In the genomic region with DNA sequence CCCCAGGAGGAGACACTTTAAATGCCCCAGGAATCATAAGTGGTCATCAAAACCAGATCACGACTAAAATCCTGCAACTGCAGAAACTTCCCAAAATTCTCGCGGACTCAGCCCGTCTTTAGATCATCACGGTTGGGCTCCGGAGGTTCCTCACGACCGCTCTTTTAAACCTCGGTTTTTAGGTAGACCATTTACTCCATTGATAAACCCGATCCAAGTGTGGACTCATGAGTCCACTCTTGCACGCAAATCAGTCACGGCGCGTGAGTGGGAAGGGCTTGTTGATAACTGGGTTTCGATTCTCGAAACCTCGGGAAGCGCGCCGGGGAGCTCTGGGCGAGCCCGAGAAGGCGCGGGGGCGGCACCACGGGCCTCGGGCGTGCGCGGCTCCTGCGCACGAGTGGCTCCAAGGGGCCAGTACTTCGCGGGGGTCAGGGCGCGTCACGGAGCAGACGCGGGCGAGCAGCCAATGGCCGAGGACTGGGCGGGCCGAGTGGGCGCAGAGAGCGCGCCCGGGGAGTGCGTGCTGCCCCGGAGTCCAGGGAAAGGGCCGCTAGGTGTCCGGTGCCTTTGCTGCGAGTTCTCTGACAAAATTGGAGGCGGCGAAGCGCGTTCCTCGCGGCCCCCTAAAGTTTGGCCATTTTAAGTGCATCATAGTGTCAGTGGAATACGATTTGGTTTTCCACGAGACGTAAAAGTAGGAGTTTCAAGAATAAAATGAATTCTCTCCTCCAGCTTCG, we compare ENCODE assay signal across 1 cellular context.
TF ChIP-seq lines count a peak whose summit lies in the region.

No MANE protein-coding gene starts in this region.

TF ChIP-seq in K562, 482 proteins besides CTCF, POLR2A, EP300 and RAD21 (continued from another document):
- TF ChIP-seq, protein P1, sequence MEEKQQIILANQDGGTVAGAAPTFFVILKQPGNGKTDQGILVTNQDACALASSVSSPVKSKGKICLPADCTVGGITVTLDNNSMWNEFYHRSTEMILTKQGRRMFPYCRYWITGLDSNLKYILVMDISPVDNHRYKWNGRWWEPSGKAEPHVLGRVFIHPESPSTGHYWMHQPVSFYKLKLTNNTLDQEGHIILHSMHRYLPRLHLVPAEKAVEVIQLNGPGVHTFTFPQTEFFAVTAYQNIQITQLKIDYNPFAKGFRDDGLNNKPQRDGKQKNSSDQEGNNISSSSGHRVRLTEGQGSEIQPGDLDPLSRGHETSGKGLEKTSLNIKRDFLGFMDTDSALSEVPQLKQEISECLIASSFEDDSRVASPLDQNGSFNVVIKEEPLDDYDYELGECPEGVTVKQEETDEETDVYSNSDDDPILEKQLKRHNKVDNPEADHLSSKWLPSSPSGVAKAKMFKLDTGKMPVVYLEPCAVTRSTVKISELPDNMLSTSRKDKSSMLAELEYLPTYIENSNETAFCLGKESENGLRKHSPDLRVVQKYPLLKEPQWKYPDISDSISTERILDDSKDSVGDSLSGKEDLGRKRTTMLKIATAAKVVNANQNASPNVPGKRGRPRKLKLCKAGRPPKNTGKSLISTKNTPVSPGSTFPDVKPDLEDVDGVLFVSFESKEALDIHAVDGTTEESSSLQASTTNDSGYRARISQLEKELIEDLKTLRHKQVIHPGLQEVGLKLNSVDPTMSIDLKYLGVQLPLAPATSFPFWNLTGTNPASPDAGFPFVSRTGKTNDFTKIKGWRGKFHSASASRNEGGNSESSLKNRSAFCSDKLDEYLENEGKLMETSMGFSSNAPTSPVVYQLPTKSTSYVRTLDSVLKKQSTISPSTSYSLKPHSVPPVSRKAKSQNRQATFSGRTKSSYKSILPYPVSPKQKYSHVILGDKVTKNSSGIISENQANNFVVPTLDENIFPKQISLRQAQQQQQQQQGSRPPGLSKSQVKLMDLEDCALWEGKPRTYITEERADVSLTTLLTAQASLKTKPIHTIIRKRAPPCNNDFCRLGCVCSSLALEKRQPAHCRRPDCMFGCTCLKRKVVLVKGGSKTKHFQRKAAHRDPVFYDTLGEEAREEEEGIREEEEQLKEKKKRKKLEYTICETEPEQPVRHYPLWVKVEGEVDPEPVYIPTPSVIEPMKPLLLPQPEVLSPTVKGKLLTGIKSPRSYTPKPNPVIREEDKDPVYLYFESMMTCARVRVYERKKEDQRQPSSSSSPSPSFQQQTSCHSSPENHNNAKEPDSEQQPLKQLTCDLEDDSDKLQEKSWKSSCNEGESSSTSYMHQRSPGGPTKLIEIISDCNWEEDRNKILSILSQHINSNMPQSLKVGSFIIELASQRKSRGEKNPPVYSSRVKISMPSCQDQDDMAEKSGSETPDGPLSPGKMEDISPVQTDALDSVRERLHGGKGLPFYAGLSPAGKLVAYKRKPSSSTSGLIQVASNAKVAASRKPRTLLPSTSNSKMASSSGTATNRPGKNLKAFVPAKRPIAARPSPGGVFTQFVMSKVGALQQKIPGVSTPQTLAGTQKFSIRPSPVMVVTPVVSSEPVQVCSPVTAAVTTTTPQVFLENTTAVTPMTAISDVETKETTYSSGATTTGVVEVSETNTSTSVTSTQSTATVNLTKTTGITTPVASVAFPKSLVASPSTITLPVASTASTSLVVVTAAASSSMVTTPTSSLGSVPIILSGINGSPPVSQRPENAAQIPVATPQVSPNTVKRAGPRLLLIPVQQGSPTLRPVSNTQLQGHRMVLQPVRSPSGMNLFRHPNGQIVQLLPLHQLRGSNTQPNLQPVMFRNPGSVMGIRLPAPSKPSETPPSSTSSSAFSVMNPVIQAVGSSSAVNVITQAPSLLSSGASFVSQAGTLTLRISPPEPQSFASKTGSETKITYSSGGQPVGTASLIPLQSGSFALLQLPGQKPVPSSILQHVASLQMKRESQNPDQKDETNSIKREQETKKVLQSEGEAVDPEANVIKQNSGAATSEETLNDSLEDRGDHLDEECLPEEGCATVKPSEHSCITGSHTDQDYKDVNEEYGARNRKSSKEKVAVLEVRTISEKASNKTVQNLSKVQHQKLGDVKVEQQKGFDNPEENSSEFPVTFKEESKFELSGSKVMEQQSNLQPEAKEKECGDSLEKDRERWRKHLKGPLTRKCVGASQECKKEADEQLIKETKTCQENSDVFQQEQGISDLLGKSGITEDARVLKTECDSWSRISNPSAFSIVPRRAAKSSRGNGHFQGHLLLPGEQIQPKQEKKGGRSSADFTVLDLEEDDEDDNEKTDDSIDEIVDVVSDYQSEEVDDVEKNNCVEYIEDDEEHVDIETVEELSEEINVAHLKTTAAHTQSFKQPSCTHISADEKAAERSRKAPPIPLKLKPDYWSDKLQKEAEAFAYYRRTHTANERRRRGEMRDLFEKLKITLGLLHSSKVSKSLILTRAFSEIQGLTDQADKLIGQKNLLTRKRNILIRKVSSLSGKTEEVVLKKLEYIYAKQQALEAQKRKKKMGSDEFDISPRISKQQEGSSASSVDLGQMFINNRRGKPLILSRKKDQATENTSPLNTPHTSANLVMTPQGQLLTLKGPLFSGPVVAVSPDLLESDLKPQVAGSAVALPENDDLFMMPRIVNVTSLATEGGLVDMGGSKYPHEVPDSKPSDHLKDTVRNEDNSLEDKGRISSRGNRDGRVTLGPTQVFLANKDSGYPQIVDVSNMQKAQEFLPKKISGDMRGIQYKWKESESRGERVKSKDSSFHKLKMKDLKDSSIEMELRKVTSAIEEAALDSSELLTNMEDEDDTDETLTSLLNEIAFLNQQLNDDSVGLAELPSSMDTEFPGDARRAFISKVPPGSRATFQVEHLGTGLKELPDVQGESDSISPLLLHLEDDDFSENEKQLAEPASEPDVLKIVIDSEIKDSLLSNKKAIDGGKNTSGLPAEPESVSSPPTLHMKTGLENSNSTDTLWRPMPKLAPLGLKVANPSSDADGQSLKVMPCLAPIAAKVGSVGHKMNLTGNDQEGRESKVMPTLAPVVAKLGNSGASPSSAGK (IDR thresholded peaks at IDR 0.05), result peak; percentile 88
- TF ChIP-seq ZNF165 (CRISPR knock-in tag; IDR thresholded peaks at IDR 0.05; ENCODE audit: borderline replicate concordance) (no peak), POLR2H (tag; IDR thresholded peaks at IDR 0.05; ENCODE audit: low read depth) (peak; percentile 10; the same call in 1 of the 2 replicates), YBX1 (IDR thresholded peaks at IDR 0.05) (no peak), RBFOX2 (IDR thresholded peaks at IDR 0.05; ENCODE audit: low read depth, low read length) (peak; percentile 30; the same call in 1 of the 2 replicates), POLR2G (IDR thresholded peaks at IDR 0.05; ENCODE audit: low read depth, low read length) (peak; percentile 65), ZNF316 (IDR thresholded peaks at IDR 0.05) (no peak), NELFE (IDR thresholded peaks at IDR 0.05; ENCODE audit: insufficient read depth, insufficient read length) (no peak), ZNF785 (CRISPR knock-in tag; IDR thresholded peaks at IDR 0.05) (no peak), HNRNPLL (IDR thresholded peaks at IDR 0.05; ENCODE audit: low read depth, low read length, poor library complexity, severe bottlenecking) (peak; percentile 70), NRF1 (conservative IDR thresholded peaks at IDR 0.05 in 1 of 2, IDR thresholded peaks at IDR 0.05 in 1 of 2) (peak; percentile 87 to 90), TBP (optimal IDR thresholded peaks at IDR 0.05; ENCODE audit: low read depth, low read length) (peak; percentile 26), NR2C2 (CRISPR knock-in tag; IDR thresholded peaks at IDR 0.05) (no peak), NR2C2 (tag; IDR thresholded peaks at IDR 0.05) (peak; percentile 69), ARHGAP35 (IDR thresholded peaks at IDR 0.05; ENCODE audit: partially characterized antibody) (no peak), ZZZ3 (IDR thresholded peaks at IDR 0.05) (no peak), ZBTB7A (IDR thresholded peaks at IDR 0.05; ENCODE audit: borderline replicate concordance, control insufficient read depth, low read depth, low read length) (no peak), ZNF766 (CRISPR knock-in tag; conservative IDR thresholded peaks at IDR 0.05) (no peak), FOXP1 (CRISPR knock-in tag; IDR thresholded peaks at IDR 0.05) (peak; percentile 48; the same call in 1 of the 2 replicates), XRCC5 (IDR thresholded peaks at IDR 0.05; ENCODE audit: low read depth, low read length) (no peak), FOXK2 (conservative IDR thresholded peaks at IDR 0.05 in 1 of 2, IDR thresholded peaks at IDR 0.05 in 1 of 2; ENCODE audit: low read depth in 2 of 2) (0 out of 4 replicates have a peak, but pooled peaks of 1 of the 2 experiments have one; percentile 29), PHF8 (IDR thresholded peaks at IDR 0.05; ENCODE audit: borderline replicate concordance, low read length) (peak; percentile 43; the same call in 1 of the 2 replicates), RBBP5 (IDR thresholded peaks at IDR 0.05; ENCODE audit: borderline replicate concordance, insufficient read depth, low read length, poor library complexity, severe bottlenecking) (peak; percentile 47)
- TF ChIP-seq, protein P2, sequence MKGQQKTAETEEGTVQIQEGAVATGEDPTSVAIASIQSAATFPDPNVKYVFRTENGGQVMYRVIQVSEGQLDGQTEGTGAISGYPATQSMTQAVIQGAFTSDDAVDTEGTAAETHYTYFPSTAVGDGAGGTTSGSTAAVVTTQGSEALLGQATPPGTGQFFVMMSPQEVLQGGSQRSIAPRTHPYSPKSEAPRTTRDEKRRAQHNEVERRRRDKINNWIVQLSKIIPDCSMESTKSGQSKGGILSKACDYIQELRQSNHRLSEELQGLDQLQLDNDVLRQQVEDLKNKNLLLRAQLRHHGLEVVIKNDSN (CRISPR knock-in tag; IDR thresholded peaks at IDR 0.05), result no peak; the same call in 1 of the 2 replicates
- TF ChIP-seq, protein P3, sequence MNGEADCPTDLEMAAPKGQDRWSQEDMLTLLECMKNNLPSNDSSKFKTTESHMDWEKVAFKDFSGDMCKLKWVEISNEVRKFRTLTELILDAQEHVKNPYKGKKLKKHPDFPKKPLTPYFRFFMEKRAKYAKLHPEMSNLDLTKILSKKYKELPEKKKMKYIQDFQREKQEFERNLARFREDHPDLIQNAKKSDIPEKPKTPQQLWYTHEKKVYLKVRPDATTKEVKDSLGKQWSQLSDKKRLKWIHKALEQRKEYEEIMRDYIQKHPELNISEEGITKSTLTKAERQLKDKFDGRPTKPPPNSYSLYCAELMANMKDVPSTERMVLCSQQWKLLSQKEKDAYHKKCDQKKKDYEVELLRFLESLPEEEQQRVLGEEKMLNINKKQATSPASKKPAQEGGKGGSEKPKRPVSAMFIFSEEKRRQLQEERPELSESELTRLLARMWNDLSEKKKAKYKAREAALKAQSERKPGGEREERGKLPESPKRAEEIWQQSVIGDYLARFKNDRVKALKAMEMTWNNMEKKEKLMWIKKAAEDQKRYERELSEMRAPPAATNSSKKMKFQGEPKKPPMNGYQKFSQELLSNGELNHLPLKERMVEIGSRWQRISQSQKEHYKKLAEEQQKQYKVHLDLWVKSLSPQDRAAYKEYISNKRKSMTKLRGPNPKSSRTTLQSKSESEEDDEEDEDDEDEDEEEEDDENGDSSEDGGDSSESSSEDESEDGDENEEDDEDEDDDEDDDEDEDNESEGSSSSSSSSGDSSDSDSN (IDR thresholded peaks at IDR 0.05; ENCODE audit: borderline replicate concordance in 1 of 2, low read depth in 2 of 2, low read length in 2 of 2), result 0 out of 4 replicates have a peak, but pooled peaks have one; percentile 22 to 31
- TF ChIP-seq, protein P4, sequence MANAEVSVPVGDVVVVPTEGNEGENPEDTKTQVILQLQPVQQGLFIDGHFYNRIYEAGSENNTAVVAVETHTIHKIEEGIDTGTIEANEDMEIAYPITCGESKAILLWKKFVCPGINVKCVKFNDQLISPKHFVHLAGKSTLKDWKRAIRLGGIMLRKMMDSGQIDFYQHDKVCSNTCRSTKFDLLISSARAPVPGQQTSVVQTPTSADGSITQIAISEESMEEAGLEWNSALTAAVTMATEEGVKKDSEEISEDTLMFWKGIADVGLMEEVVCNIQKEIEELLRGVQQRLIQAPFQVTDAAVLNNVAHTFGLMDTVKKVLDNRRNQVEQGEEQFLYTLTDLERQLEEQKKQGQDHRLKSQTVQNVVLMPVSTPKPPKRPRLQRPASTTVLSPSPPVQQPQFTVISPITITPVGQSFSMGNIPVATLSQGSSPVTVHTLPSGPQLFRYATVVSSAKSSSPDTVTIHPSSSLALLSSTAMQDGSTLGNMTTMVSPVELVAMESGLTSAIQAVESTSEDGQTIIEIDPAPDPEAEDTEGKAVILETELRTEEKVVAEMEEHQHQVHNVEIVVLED (CRISPR knock-in tag; IDR thresholded peaks at IDR 0.05), result peak; percentile 57
- TF ChIP-seq, protein P5, sequence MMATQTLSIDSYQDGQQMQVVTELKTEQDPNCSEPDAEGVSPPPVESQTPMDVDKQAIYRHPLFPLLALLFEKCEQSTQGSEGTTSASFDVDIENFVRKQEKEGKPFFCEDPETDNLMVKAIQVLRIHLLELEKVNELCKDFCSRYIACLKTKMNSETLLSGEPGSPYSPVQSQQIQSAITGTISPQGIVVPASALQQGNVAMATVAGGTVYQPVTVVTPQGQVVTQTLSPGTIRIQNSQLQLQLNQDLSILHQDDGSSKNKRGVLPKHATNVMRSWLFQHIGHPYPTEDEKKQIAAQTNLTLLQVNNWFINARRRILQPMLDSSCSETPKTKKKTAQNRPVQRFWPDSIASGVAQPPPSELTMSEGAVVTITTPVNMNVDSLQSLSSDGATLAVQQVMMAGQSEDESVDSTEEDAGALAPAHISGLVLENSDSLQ (IDR thresholded peaks at IDR 0.05), result no peak
- TF ChIP-seq, protein P6, sequence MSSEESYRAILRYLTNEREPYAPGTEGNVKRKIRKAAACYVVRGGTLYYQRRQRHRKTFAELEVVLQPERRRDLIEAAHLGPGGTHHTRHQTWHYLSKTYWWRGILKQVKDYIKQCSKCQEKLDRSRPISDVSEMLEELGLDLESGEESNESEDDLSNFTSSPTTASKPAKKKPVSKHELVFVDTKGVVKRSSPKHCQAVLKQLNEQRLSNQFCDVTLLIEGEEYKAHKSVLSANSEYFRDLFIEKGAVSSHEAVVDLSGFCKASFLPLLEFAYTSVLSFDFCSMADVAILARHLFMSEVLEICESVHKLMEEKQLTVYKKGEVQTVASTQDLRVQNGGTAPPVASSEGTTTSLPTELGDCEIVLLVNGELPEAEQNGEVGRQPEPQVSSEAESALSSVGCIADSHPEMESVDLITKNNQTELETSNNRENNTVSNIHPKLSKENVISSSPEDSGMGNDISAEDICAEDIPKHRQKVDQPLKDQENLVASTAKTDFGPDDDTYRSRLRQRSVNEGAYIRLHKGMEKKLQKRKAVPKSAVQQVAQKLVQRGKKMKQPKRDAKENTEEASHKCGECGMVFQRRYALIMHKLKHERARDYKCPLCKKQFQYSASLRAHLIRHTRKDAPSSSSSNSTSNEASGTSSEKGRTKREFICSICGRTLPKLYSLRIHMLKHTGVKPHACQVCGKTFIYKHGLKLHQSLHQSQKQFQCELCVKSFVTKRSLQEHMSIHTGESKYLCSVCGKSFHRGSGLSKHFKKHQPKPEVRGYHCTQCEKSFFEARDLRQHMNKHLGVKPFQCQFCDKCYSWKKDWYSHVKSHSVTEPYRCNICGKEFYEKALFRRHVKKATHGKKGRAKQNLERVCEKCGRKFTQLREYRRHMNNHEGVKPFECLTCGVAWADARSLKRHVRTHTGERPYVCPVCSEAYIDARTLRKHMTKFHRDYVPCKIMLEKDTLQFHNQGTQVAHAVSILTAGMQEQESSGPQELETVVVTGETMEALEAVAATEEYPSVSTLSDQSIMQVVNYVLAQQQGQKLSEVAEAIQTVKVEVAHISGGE (CRISPR knock-in tag; IDR thresholded peaks at IDR 0.05), result no peak
